Comparison of ENCODE assay signal across 13 cellular contexts in genomic region chrX:135114392-135114791, GRCh38. TPM values are rescaled to one million over a fixed set of nuclear protein-coding genes. Genes with fewer than 3 reads are reported as not detected.
DNase-seq lines count a peak whose midpoint lies in the region; ATAC-seq lines count a peak whose summit lies in the region.
"Had no signal": no experiment of that assay in that cellular context is flagged by ENCODE, and none has a peak within 500 bp of the region (broad histone marks: within the 10 kb centered on the region; RNA-seq: fewer than 3 reads in every experiment).

No MANE protein-coding gene starts in this region.

- DNase-seq in T-helper 17 cell: no peak
- DNase-seq in NCI-H526 treated with DMSO at 0.1 percent for 48 hours (lab: John Stamatoyannopoulos, UW): no peak
- DNase-seq in COLO829 (ENCODE audit: low spot score): no peak
- no peak for DNase-seq in NCI-H2081 treated with DMSO at 0.1 percent for 48 hours (lab: John Stamatoyannopoulos, UW)
- DNase-seq in stimulated activated CD4-positive, alpha-beta T cell treated with anti-CD3 and anti-CD28 coated beads, Interleukin-12 subunit alpha, Interleukin-12 subunit beta, amount 100 ng/mL, for 4 hours: no peak
- DNase-seq: activated effector memory CD4-positive, alpha-beta T cell treated with Interleukin-2 at 50 U/mL for 16 hours; DMS153 had no signal

- no peaks in the 10 kb centered on the region for H3K36me3 Mint-ChIP-seq in T-helper 17 cell (ENCODE audit: low read depth)
- H3K36me3 Mint-ChIP-seq: type B pancreatic cell had no signal

- H3K4me1 Mint-ChIP-seq in T-helper 17 cell: no peaks in the 10 kb centered on the region

- no peak overlapping the region for H3K27ac Mint-ChIP-seq in T-helper 17 cell
- H3K27ac Mint-ChIP-seq: T-helper 1 cell treated with Interleukin-12 subunit alpha and Interleukin-12 subunit beta and Interleukin-4 antibody, amounts not matched to agents 30 μg/mL and 1 μg/mL, for 36 hours; type B pancreatic cell had no signal

- H3K9me3 ChIP-seq in T-helper 17 cell (ENCODE audit: control insufficient read depth, low read length, poor library complexity, severe bottlenecking): no peaks in the 10 kb centered on the region

- no peaks in the 10 kb centered on the region for H3K27me3 Mint-ChIP-seq in T-helper 17 cell
- H3K27me3 Mint-ChIP-seq: type B pancreatic cell had no signal

- peak; percentile 97 for ATAC-seq in GM18519 (IDR thresholded peaks at IDR 0.05; ENCODE audit: low FRiP score, unreplicated experiment)
- ATAC-seq in GM21381 (IDR thresholded peaks at IDR 0.05; ENCODE audit: unreplicated experiment): peak; percentile 92
- peak; percentile 93 for ATAC-seq in HG03066 (IDR thresholded peaks at IDR 0.05; ENCODE audit: low read depth, unreplicated experiment)
- ATAC-seq in T-helper 17 cell: peak; percentile 42

- no peak overlapping the region for H3K4me3 Mint-ChIP-seq in T-helper 17 cell
- H3K4me3 Mint-ChIP-seq: T-helper 1 cell treated with Interleukin-12 subunit alpha and Interleukin-12 subunit beta and Interleukin-4 antibody, amounts not matched to agents 30 μg/mL and 1 μg/mL, for 36 hours; type B pancreatic cell had no signal

RNA-seq across cellular contexts. Expression of gene ETDB, which starts 5.9 kb away (rescaled TPM):
- not detected for total RNA-seq in T-helper 17 cell
- total RNA-seq: hepatocyte had no signal

RNA-seq across cellular contexts. Expression of gene SMIM10L2B, which starts 15.9 kb away (rescaled TPM):
- total RNA-seq in T-helper 17 cell: under 1 TPM; 0.26 to 0.37 TPM

RNA-seq across cellular contexts. Expression of gene CT55, which starts 56.8 kb away (rescaled TPM):
- total RNA-seq in T-helper 17 cell: not detected

Comparison
In these comparisons a context has a peak if more than half of its experiments do, and no peak if none do; other contexts are left out.
1. ATAC-seq: peak in every context shown above with its lines; median percentile 97 in GM18519; 93 in HG03066; 92 in GM21381; 42 in T-helper 17 cell.